30 cellular contexts compared by ENCODE assay signal in the genomic region with DNA sequence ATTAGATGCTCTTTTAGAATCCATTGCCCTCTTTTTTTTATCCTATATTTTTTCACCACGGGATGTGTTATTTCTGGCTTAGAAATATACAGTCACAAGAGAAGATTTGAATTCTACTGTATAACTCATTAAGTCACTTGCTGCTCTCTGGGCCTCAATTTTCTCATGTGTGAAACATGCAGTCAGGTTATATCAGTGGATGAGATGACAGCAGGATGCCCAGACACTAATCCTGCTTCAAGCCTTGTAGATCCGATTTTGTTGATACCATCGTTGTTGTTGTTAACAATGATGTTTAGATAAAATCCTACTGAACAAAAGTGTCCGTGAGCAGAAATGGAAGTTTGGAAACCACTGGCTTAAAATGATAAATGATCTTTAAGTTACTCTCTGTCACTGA.
"Had no signal": no experiment of that assay in that cellular context is flagged by ENCODE, and none has a peak within 500 bp of the region (broad histone marks: within the 10 kb centered on the region; RNA-seq: fewer than 3 reads in every experiment).

No MANE protein-coding gene starts in this region.

- H3K4me3 Mint-ChIP-seq: central memory CD8-positive, alpha-beta T cell; dendritic cell treated with granulocyte-macrophage colony-stimulating factor and Interleukin-4, amounts not matched to agents 40 ng/mL and 50 ng/mL, for 4 days; naive thymus-derived CD4-positive, alpha-beta T cell; neural progenitor cell; stimulated activated memory B cell treated with anti-CD40 and anti-IgM and Interleukin-4, amounts not matched to agents 10 μg/mL and 1 μg/mL and 100 μg/mL, for 72 hours; type B pancreatic cell had no signal

- H3K9me3 ChIP-seq: colonic mucosa, left lung, testis, tibial artery had no signal

- H3K4me1 Mint-ChIP-seq: central memory CD8-positive, alpha-beta T cell; naive thymus-derived CD4-positive, alpha-beta T cell; stimulated activated memory B cell treated with anti-CD40 and anti-IgM and Interleukin-4, amounts not matched to agents 10 μg/mL and 1 μg/mL and 100 μg/mL, for 72 hours had no signal

- DNase-seq: colonic mucosa; effector memory CD4-positive, alpha-beta T cell; erythroblast; esophagus squamous epithelium; foreskin melanocyte; glutamatergic neuron; heart right ventricle; hippocampal formation; left cardiac atrium; left lung; mesenchymal stem cell; midbrain; naive thymus-derived CD4-positive, alpha-beta T cell; nucleus accumbens; posterior cingulate gyrus; psoas muscle; right cardiac atrium; small intestine; stimulated activated CD4-positive, alpha-beta T cell treated with anti-CD3 and anti-CD28 coated beads, Interleukin-12 subunit alpha, Interleukin-12 subunit beta, amount 100 ng/mL, for 4 hours; stimulated activated CD4-positive, alpha-beta T cell treated with anti-CD3 and anti-CD28 coated beads, Interleukin-2, amount 100 ng/mL, for 24 hours; stimulated activated CD4-positive, alpha-beta T cell treated with anti-CD3 and anti-CD28 coated beads, Interleukin-4, amount 100 ng/mL, for 4 hours; stimulated activated naive CD8-positive, alpha-beta T cell treated with anti-CD3 and anti-CD28 coated beads, Interleukin-15, Interleukin-2, amounts not matched to agents 100 U/mL and 50 U/mL, for 24 hours; substantia nigra; testis; tibial artery had no signal

- H3K4me1 ChIP-seq: colonic mucosa, esophagus squamous epithelium, heart right ventricle, left lung, neural progenitor cell, psoas muscle, testis, tibial artery had no signal

- H3K27me3 Mint-ChIP-seq: dendritic cell treated with granulocyte-macrophage colony-stimulating factor and Interleukin-4, amounts not matched to agents 40 ng/mL and 50 ng/mL, for 4 days; type B pancreatic cell had no signal

- H3K27ac Mint-ChIP-seq: dendritic cell treated with granulocyte-macrophage colony-stimulating factor and Interleukin-4, amounts not matched to agents 40 ng/mL and 50 ng/mL, for 4 days; naive thymus-derived CD4-positive, alpha-beta T cell; stimulated activated memory B cell treated with anti-CD40 and anti-IgM and Interleukin-4, amounts not matched to agents 10 μg/mL and 1 μg/mL and 100 μg/mL, for 72 hours; type B pancreatic cell had no signal

- H3K27ac ChIP-seq: colonic mucosa, esophagus squamous epithelium, heart right ventricle, left lung, neural progenitor cell, psoas muscle, testis, tibial artery had no signal

- H3K36me3 Mint-ChIP-seq: naive thymus-derived CD4-positive, alpha-beta T cell; neural progenitor cell; stimulated activated memory B cell treated with anti-CD40 and anti-IgM and Interleukin-4, amounts not matched to agents 10 μg/mL and 1 μg/mL and 100 μg/mL, for 72 hours had no signal

- H3K4me3 ChIP-seq: colonic mucosa, esophagus squamous epithelium, heart right ventricle, left lung, neural progenitor cell, psoas muscle, testis, tibial artery had no signal

- H3K27me3 ChIP-seq: colonic mucosa, esophagus squamous epithelium, heart right ventricle, left lung, neural progenitor cell, testis, tibial artery had no signal

- H3K9me3 Mint-ChIP-seq: central memory CD8-positive, alpha-beta T cell; dendritic cell treated with granulocyte-macrophage colony-stimulating factor and Interleukin-4, amounts not matched to agents 40 ng/mL and 50 ng/mL, for 4 days; type B pancreatic cell had no signal

- H3K36me3 ChIP-seq: colonic mucosa, esophagus squamous epithelium, heart right ventricle, left lung, neural progenitor cell, tibial artery had no signal

- ATAC-seq: heart right ventricle; left cardiac atrium; left lung; naive thymus-derived CD4-positive, alpha-beta T cell; psoas muscle; right cardiac atrium; stimulated activated memory B cell treated with anti-CD40 and anti-IgM and Interleukin-4, amounts not matched to agents 10 μg/mL and 1 μg/mL and 100 μg/mL, for 72 hours; stimulated activated naive CD8-positive, alpha-beta T cell treated with anti-CD3 and anti-CD28 coated beads, Interleukin-15, Interleukin-2, amounts not matched to agents 100 U/mL and 50 U/mL, for 24 hours had no signal
